In the genomic region with DNA sequence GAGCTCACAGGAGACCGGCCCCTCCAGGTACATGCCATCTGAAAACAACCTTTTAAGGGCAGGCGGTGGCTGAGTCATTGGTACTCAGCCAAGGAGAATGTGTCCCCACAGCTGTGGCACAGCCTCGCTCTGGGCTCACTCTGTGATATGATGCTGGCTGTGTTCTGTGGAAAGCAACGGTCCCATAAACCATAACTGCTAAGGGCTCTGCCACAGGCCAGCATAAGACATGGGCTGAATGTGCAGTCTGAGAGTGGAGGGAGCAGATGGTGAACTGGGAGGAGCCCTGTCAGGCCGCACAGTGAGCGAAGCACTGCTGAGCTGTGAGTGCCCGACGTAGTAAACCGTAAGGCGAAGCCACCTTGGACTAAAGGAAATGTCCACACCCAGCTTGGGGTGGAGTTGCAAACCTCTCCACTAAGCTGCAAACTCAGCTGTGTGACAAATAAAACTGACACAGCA, we compare ENCODE assay signal across 12 cellular contexts.
DNase-seq lines count a peak whose midpoint lies in the region; ATAC-seq, FAIRE-seq and TF ChIP-seq lines count a peak whose summit lies in the region.
"Had no signal": no experiment of that assay in that cellular context is flagged by ENCODE, and none has a peak within 500 bp of the region (broad histone marks: within the 10 kb centered on the region; RNA-seq: fewer than 3 reads in every experiment).

No MANE protein-coding gene starts in this region.

- H3K4me1 Mint-ChIP-seq in Calu3 (ENCODE audit: low read depth, unreplicated experiment) = peaks cover 13% of the 10 kb centered on the region
- H3K4me1 Mint-ChIP-seq: activated naive CD4-positive, alpha-beta T cell treated with anti-CD3 and anti-CD28 coated beads, Interleukin-2, amount 50 U/mL, for 24 hours had no signal

- CTCF ChIA-PET in Calu3 (lab: Charles Lee) = interaction anchor here (0.8 to 1.4 kb wide), 5 partner anchors 167 to 508 kb away, joined by 3 to 4 read pairs (median 3); no protein-coding TSS in a partner anchor

- no peaks in the 10 kb centered on the region for H3K9me3 Mint-ChIP-seq in Calu3 (ENCODE audit: low read depth, unreplicated experiment)
- H3K9me3 Mint-ChIP-seq: activated naive CD4-positive, alpha-beta T cell treated with anti-CD3 and anti-CD28 coated beads, Interleukin-2, amount 50 U/mL, for 24 hours; CD8-positive, alpha-beta T cell had no signal

- no peak overlapping the region for H3K4me3 ChIP-seq in mucosa of descending colon

- ATAC-seq in mucosa of descending colon (peak; percentile 99), HG03565 (IDR thresholded peaks at IDR 0.05; ENCODE audit: unreplicated experiment) (no peak)
- ATAC-seq: CD8-positive, alpha-beta T cell; sciatic nerve had no signal

- no peaks in the 10 kb centered on the region for H3K36me3 ChIP-seq in mucosa of descending colon (ENCODE audit: low read depth)

- peak overlapping the region; percentile 84 for H3K27ac Mint-ChIP-seq in Calu3 (ENCODE audit: unreplicated experiment)
- H3K27ac Mint-ChIP-seq: activated naive CD4-positive, alpha-beta T cell treated with anti-CD3 and anti-CD28 coated beads, Interleukin-2, amount 50 U/mL, for 24 hours; CD8-positive, alpha-beta T cell had no signal

- no peak for FAIRE-seq in GM12891 (lab: Jason Lieb, UNC)

- no peaks in the 10 kb centered on the region for H3K27me3 Mint-ChIP-seq in Calu3 (ENCODE audit: unreplicated experiment)

- intact Hi-C loops in Calu3 (cut with micrococcal nuclease; ENCODE audit: unreplicated experiment) (no loop called here), mucosa of descending colon (cut with DNase I, micrococcal nuclease) (no loop called here)

- TF ChIP-seq POLR2A in GM12891 (IDR thresholded peaks at IDR 0.05; ENCODE audit: low read depth, low read length) = no peak

- BruUV-seq in Calu3 (replicated peaks; lab: Mats Ljungman, UMichigan) = no TSS peak

- H3K4me1 ChIP-seq in mucosa of descending colon (ENCODE audit: low read depth) = peaks cover 5% of the 10 kb centered on the region

- no peaks in the 10 kb centered on the region for H3K9me3 ChIP-seq in mucosa of descending colon

- DNase-seq in Calu3 (peak; percentile 76), LoVo (ENCODE audit: low spot score) (peak; percentile 38), astrocyte of the hippocampus (ENCODE audit: low read depth, low spot score) (peak; percentile 14), mucosa of descending colon (peak in 2 of 3 donors; percentile 69 to 80), GM12891 (ENCODE audit: insufficient read length, low spot score) (no peak), SIG-M5 treated with dmso at 0.1 percent for 504 hours (lab: John Stamatoyannopoulos, UW; ENCODE audit: unreplicated experiment) (no peak), foreskin melanocyte (no peak)
- DNase-seq: activated CD4-positive, CD25-positive, alpha-beta regulatory T cell treated with anti-CD3 and anti-CD28 coated beads, Interleukin-2, amount 50 U/mL, for 72 hours had no signal

- H3K4me3 Mint-ChIP-seq in Calu3 (ENCODE audit: low read depth, unreplicated experiment) = peak overlapping the region; percentile 64
- H3K4me3 Mint-ChIP-seq: activated naive CD4-positive, alpha-beta T cell treated with anti-CD3 and anti-CD28 coated beads, Interleukin-2, amount 50 U/mL, for 24 hours; CD8-positive, alpha-beta T cell had no signal

- no peak for TF ChIP-seq CTCF in Calu3 (IDR thresholded peaks at IDR 0.05; ENCODE audit: unreplicated experiment)
- TF ChIP-seq CTCF in mucosa of descending colon (IDR thresholded peaks at IDR 0.05) = no peak

- peaks cover 8% of the 10 kb centered on the region for H3K36me3 Mint-ChIP-seq in Calu3 (ENCODE audit: insufficient read depth, unreplicated experiment)
- H3K36me3 Mint-ChIP-seq: activated naive CD4-positive, alpha-beta T cell treated with anti-CD3 and anti-CD28 coated beads, Interleukin-2, amount 50 U/mL, for 24 hours; CD8-positive, alpha-beta T cell had no signal

TF ChIP-seq in GM12891, 5 proteins besides CTCF, POLR2A, EP300 and RAD21:
- no peak for TF ChIP-seq SPI1 (IDR thresholded peaks at IDR 0.05; ENCODE audit: low read depth, low read length)
- TF ChIP-seq POU2F2 (IDR thresholded peaks at IDR 0.05; ENCODE audit: low read depth, low read length) = no peak
- no peak for TF ChIP-seq TAF1 (IDR thresholded peaks at IDR 0.05; ENCODE audit: low read depth, low read length)
- no peak for TF ChIP-seq POLR2AphosphoS5 (IDR thresholded peaks at IDR 0.05; ENCODE audit: low read depth, low read length)
- no peak for TF ChIP-seq PAX5 (IDR thresholded peaks at IDR 0.05; ENCODE audit: insufficient read depth, low read length, severe bottlenecking)

Comparison
In these comparisons a context has a peak if more than half of its experiments do, and no peak if none do; other contexts are left out.
1. DNase-seq: peak in Calu3 (single experiment), LoVo (single experiment), astrocyte of the hippocampus (single experiment) and mucosa of descending colon (2 of 3); none in GM12891 (single experiment), SIG-M5 treated with dmso at 0.1 percent for 504 hours (single experiment) and foreskin melanocyte (single experiment).